ENCODE assay signal across 21 cellular contexts in genomic region chr5:54655266-54655665, GRCh38.
A peak's percentile ranks its signal among the peaks of the same experiment; 100 is the strongest.
DNase-seq lines count a peak whose midpoint lies in the region; ATAC-seq and TF ChIP-seq lines count a peak whose summit lies in the region.
"Had no signal": no experiment of that assay in that cellular context is flagged by ENCODE, and none has a peak within 500 bp of the region (broad histone marks: within the 10 kb centered on the region; RNA-seq: fewer than 3 reads in every experiment).

No MANE protein-coding gene starts in this region.

- no peak for ATAC-seq in HG02610 (IDR thresholded peaks at IDR 0.05; ENCODE audit: unreplicated experiment)

- H3K27ac ChIP-seq in BLaER1 treated with 17β-estradiol and CSF1 and Interleukin-3, amounts not matched to agents 10 nM and 100 nM, result peak overlapping the region in 7 of 11 experiments; percentile 23 to 71 (median 39); a peak in 10 of 22 replicates
- H3K27ac ChIP-seq in neutrophil, result peak overlapping the region; percentile 75
- H3K27ac ChIP-seq in uterus, result peak overlapping the region; percentile 22 to 33
- H3K27ac ChIP-seq: SJSA1 had no signal

- intact Hi-C loops in uterus (cut with DNase I; ENCODE audit: low total_unique reads), result no loop called here

- H3K4me2 ChIP-seq in BLaER1 treated with 17β-estradiol and CSF1 and Interleukin-3, amounts not matched to agents 10 nM and 100 nM, result peak overlapping the region in 2 of 11 experiments; percentile 41 to 43; a peak in 3 of 22 replicates

- H3K9ac ChIP-seq in BLaER1 treated with 17β-estradiol and CSF1 and Interleukin-3, amounts not matched to agents 10 nM and 100 nM, result no peak overlapping the region

- H4K20me1 ChIP-seq in BLaER1 treated with 17β-estradiol and CSF1 and Interleukin-3, amounts not matched to agents 10 nM and 100 nM, result no peaks in the 10 kb centered on the region

- TF ChIP-seq POLR2A in uterus (IDR thresholded peaks at IDR 0.05), result no peak

- no peaks in the 10 kb centered on the region for H3K27me3 ChIP-seq in BLaER1 treated with 17β-estradiol and CSF1 and Interleukin-3, amounts not matched to agents 10 nM and 100 nM
- H3K27me3 ChIP-seq in neutrophil (no peaks in the 10 kb centered on the region), uterus (no peaks in the 10 kb centered on the region)
- H3K27me3 ChIP-seq: BE2C, SJSA1 had no signal

- H3K4me1 ChIP-seq in BLaER1 treated with 17β-estradiol and CSF1 and Interleukin-3, amounts not matched to agents 10 nM and 100 nM, result peaks cover 18 to 62% (median 41%) of the 10 kb centered on the region in 10 experiments
- peaks cover 30 to 33% of the 10 kb centered on the region in 2 experiments for H3K4me1 ChIP-seq in neutrophil (ENCODE audit: control insufficient read depth in 1 of 2, insufficient read depth in 1 of 2, low read depth in 1 of 2, low read length in 1 of 2)
- H3K4me1 ChIP-seq in uterus, result no peaks in the 10 kb centered on the region
- H3K4me1 ChIP-seq: SJSA1 had no signal

- H3K36me3 ChIP-seq in BLaER1 treated with 17β-estradiol and CSF1 and Interleukin-3, amounts not matched to agents 10 nM and 100 nM, result no peaks in the 10 kb centered on the region
- H3K36me3 ChIP-seq in neutrophil (no peaks in the 10 kb centered on the region), uterus (no peaks in the 10 kb centered on the region)
- H3K36me3 ChIP-seq: BE2C, SJSA1 had no signal

- TF ChIP-seq CTCF in neutrophil (IDR thresholded peaks at IDR 0.05) (no peak), uterus (IDR thresholded peaks at IDR 0.05) (no peak)

- no peak overlapping the region for H3K4me3 ChIP-seq in BLaER1 treated with 17β-estradiol and CSF1 and Interleukin-3, amounts not matched to agents 10 nM and 100 nM
- H3K4me3 ChIP-seq in neutrophil (ENCODE audit: low read depth in 1 of 2, low read length in 1 of 2) (no peak overlapping the region), uterus (no peak overlapping the region)
- H3K4me3 ChIP-seq: SJSA1 had no signal

- peaks cover 0 to 13% (median 0%) of the 10 kb centered on the region in 11 experiments; a peak in 2 of 22 replicates for H3K9me3 ChIP-seq in BLaER1 treated with 17β-estradiol and CSF1 and Interleukin-3, amounts not matched to agents 10 nM and 100 nM (replicated peaks in 1 of 11)
- H3K9me3 ChIP-seq in neutrophil, result no peaks in the 10 kb centered on the region
- H3K9me3 ChIP-seq in uterus, result no peaks in the 10 kb centered on the region
- H3K9me3 ChIP-seq: BE2C, SJSA1 had no signal

- DNase-seq in NCI-H82 (lab: John Stamatoyannopoulos, UW) (peak; percentile 74), uterus (no peak), NCI-H345 treated with DMSO at 0.1 percent for 48 hours (lab: John Stamatoyannopoulos, UW; ENCODE audit: unreplicated experiment) (no peak)
- no peak for DNase-seq in activated CD4-positive, alpha-beta T cell treated with anti-CD3 and anti-CD28 coated beads for 48 hours
- DNase-seq: BE2C; CD4-positive, CD25-positive, alpha-beta regulatory T cell; Karpas-422; NCI-H1092; NCI-H1417 treated with DMSO at 0.1 percent for 48 hours; NCI-H1694 treated with DMSO at 0.1 percent for 48 hours; NCI-H2081 treated with DMSO at 0.1 percent for 48 hours; NCI-H2171; NCI-H226; NCI-H524; NCI-H774; Right ventricle myocardium superior; RPMI8226 had no signal
